ENCODE assay signal across 1 cellular context in genomic region chr11:118002010-118002540, GRCh38.
TF ChIP-seq lines count a peak whose summit lies in the region.

No MANE protein-coding gene starts in this region.

TF ChIP-seq in K562, 482 proteins besides CTCF, POLR2A, EP300 and RAD21 (continued from another document and continues in another):
- TF ChIP-seq, protein P1, sequence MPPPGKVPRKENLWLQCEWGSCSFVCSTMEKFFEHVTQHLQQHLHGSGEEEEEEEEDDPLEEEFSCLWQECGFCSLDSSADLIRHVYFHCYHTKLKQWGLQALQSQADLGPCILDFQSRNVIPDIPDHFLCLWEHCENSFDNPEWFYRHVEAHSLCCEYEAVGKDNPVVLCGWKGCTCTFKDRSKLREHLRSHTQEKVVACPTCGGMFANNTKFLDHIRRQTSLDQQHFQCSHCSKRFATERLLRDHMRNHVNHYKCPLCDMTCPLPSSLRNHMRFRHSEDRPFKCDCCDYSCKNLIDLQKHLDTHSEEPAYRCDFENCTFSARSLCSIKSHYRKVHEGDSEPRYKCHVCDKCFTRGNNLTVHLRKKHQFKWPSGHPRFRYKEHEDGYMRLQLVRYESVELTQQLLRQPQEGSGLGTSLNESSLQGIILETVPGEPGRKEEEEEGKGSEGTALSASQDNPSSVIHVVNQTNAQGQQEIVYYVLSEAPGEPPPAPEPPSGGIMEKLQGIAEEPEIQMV (tag; conservative IDR thresholded peaks at IDR 0.05; ENCODE audit: low read depth): peak; percentile 88
- TF ChIP-seq, protein P2, sequence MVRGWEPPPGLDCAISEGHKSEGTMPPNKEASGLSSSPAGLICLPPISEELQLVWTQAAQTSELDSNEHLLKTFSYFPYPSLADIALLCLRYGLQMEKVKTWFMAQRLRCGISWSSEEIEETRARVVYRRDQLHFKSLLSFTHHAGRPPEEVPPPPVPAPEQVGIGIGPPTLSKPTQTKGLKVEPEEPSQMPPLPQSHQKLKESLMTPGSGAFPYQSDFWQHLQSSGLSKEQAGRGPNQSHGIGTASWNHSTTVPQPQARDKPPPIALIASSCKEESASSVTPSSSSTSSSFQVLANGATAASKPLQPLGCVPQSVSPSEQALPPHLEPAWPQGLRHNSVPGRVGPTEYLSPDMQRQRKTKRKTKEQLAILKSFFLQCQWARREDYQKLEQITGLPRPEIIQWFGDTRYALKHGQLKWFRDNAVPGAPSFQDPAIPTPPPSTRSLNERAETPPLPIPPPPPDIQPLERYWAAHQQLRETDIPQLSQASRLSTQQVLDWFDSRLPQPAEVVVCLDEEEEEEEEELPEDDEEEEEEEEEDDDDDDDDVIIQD (CRISPR knock-in tag; IDR thresholded peaks at IDR 0.05): no peak
- no peak for TF ChIP-seq SMARCC2 (IDR thresholded peaks at IDR 0.05; ENCODE audit: low read depth)
- no peak for TF ChIP-seq TOE1 (IDR thresholded peaks at IDR 0.05; ENCODE audit: borderline replicate concordance)
- no peak for TF ChIP-seq TOE1 (CRISPR knock-in tag; IDR thresholded peaks at IDR 0.05; ENCODE audit: borderline replicate concordance, low read depth)
- no peak for TF ChIP-seq WHSC1 (IDR thresholded peaks at IDR 0.05; ENCODE audit: low read length)
- 0 out of 2 replicates have a peak, but pooled peaks have one; percentile 27 for TF ChIP-seq DIDO1 (tag; IDR thresholded peaks at IDR 0.05; ENCODE audit: low read depth)
- TF ChIP-seq NFE2L1 (tag; IDR thresholded peaks at IDR 0.05; ENCODE audit: borderline replicate concordance, low read depth): no peak
- TF ChIP-seq NFIX (CRISPR knock-in tag; IDR thresholded peaks at IDR 0.05; ENCODE audit: low read depth): no peak
- TF ChIP-seq, protein P3, sequence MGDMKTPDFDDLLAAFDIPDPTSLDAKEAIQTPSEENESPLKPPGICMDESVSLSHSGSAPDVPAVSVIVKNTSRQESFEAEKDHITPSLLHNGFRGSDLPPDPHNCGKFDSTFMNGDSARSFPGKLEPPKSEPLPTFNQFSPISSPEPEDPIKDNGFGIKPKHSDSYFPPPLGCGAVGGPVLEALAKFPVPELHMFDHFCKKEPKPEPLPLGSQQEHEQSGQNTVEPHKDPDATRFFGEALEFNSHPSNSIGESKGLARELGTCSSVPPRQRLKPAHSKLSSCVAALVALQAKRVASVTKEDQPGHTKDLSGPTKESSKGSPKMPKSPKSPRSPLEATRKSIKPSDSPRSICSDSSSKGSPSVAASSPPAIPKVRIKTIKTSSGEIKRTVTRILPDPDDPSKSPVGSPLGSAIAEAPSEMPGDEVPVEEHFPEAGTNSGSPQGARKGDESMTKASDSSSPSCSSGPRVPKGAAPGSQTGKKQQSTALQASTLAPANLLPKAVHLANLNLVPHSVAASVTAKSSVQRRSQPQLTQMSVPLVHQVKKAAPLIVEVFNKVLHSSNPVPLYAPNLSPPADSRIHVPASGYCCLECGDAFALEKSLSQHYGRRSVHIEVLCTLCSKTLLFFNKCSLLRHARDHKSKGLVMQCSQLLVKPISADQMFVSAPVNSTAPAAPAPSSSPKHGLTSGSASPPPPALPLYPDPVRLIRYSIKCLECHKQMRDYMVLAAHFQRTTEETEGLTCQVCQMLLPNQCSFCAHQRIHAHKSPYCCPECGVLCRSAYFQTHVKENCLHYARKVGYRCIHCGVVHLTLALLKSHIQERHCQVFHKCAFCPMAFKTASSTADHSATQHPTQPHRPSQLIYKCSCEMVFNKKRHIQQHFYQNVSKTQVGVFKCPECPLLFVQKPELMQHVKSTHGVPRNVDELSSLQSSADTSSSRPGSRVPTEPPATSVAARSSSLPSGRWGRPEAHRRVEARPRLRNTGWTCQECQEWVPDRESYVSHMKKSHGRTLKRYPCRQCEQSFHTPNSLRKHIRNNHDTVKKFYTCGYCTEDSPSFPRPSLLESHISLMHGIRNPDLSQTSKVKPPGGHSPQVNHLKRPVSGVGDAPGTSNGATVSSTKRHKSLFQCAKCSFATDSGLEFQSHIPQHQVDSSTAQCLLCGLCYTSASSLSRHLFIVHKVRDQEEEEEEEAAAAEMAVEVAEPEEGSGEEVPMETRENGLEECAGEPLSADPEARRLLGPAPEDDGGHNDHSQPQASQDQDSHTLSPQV (IDR thresholded peaks at IDR 0.05): peak; percentile 98
- TF ChIP-seq, protein P4, sequence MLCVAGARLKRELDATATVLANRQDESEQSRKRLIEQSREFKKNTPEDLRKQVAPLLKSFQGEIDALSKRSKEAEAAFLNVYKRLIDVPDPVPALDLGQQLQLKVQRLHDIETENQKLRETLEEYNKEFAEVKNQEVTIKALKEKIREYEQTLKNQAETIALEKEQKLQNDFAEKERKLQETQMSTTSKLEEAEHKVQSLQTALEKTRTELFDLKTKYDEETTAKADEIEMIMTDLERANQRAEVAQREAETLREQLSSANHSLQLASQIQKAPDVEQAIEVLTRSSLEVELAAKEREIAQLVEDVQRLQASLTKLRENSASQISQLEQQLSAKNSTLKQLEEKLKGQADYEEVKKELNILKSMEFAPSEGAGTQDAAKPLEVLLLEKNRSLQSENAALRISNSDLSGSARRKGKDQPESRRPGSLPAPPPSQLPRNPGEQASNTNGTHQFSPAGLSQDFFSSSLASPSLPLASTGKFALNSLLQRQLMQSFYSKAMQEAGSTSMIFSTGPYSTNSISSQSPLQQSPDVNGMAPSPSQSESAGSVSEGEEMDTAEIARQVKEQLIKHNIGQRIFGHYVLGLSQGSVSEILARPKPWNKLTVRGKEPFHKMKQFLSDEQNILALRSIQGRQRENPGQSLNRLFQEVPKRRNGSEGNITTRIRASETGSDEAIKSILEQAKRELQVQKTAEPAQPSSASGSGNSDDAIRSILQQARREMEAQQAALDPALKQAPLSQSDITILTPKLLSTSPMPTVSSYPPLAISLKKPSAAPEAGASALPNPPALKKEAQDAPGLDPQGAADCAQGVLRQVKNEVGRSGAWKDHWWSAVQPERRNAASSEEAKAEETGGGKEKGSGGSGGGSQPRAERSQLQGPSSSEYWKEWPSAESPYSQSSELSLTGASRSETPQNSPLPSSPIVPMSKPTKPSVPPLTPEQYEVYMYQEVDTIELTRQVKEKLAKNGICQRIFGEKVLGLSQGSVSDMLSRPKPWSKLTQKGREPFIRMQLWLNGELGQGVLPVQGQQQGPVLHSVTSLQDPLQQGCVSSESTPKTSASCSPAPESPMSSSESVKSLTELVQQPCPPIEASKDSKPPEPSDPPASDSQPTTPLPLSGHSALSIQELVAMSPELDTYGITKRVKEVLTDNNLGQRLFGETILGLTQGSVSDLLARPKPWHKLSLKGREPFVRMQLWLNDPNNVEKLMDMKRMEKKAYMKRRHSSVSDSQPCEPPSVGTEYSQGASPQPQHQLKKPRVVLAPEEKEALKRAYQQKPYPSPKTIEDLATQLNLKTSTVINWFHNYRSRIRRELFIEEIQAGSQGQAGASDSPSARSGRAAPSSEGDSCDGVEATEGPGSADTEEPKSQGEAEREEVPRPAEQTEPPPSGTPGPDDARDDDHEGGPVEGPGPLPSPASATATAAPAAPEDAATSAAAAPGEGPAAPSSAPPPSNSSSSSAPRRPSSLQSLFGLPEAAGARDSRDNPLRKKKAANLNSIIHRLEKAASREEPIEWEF (CRISPR knock-in tag; IDR thresholded peaks at IDR 0.05): peak; percentile 42; the same call in 1 of the 2 replicates
- TF ChIP-seq MCM7 (IDR thresholded peaks at IDR 0.05): no peak
- no peak for TF ChIP-seq ZNF699 (CRISPR knock-in tag; IDR thresholded peaks at IDR 0.05; ENCODE audit: insufficient replicate concordance)
- peak; percentile 94 for TF ChIP-seq ZNF589 (CRISPR knock-in tag; IDR thresholded peaks at IDR 0.05; ENCODE audit: low read depth)
- peak; percentile 73 for TF ChIP-seq MEF2D (tag; conservative IDR thresholded peaks at IDR 0.05; ENCODE audit: low read depth)
- TF ChIP-seq FIP1L1 (IDR thresholded peaks at IDR 0.05; ENCODE audit: low read depth, low read length, poor library complexity, severe bottlenecking): no peak
- no peak for TF ChIP-seq TCFL5 (CRISPR knock-in tag; conservative IDR thresholded peaks at IDR 0.05)
- no peak for TF ChIP-seq ZNF12 (CRISPR knock-in tag; IDR thresholded peaks at IDR 0.05)
- no peak for TF ChIP-seq ZNF263 (CRISPR knock-in tag; IDR thresholded peaks at IDR 0.05; ENCODE audit: borderline replicate concordance)
- no peak for TF ChIP-seq BRD4 (IDR thresholded peaks at IDR 0.05)
- TF ChIP-seq ZNF347 (CRISPR knock-in tag; IDR thresholded peaks at IDR 0.05; ENCODE audit: low read depth): no peak
- TF ChIP-seq BRD9 (IDR thresholded peaks at IDR 0.05; ENCODE audit: low read depth, partially characterized antibody): peak; percentile 73
- peak; percentile 47; the same call in 1 of the 2 replicates for TF ChIP-seq ZNF707 (CRISPR knock-in tag; conservative IDR thresholded peaks at IDR 0.05)
- peak in 1 of 2 experiments; percentile 58; a peak in 2 of 4 replicates for TF ChIP-seq HDAC1 (IDR thresholded peaks at IDR 0.05)
- TF ChIP-seq NFATC3 (IDR thresholded peaks at IDR 0.05): no peak
- TF ChIP-seq RBM15 (IDR thresholded peaks at IDR 0.05; ENCODE audit: insufficient read depth, low read length): no peak
- no peak for TF ChIP-seq SIN3B (IDR thresholded peaks at IDR 0.05; ENCODE audit: low read depth)
- peak; percentile 69 for TF ChIP-seq SMARCA4 (IDR thresholded peaks at IDR 0.05)
- TF ChIP-seq, protein P5, sequence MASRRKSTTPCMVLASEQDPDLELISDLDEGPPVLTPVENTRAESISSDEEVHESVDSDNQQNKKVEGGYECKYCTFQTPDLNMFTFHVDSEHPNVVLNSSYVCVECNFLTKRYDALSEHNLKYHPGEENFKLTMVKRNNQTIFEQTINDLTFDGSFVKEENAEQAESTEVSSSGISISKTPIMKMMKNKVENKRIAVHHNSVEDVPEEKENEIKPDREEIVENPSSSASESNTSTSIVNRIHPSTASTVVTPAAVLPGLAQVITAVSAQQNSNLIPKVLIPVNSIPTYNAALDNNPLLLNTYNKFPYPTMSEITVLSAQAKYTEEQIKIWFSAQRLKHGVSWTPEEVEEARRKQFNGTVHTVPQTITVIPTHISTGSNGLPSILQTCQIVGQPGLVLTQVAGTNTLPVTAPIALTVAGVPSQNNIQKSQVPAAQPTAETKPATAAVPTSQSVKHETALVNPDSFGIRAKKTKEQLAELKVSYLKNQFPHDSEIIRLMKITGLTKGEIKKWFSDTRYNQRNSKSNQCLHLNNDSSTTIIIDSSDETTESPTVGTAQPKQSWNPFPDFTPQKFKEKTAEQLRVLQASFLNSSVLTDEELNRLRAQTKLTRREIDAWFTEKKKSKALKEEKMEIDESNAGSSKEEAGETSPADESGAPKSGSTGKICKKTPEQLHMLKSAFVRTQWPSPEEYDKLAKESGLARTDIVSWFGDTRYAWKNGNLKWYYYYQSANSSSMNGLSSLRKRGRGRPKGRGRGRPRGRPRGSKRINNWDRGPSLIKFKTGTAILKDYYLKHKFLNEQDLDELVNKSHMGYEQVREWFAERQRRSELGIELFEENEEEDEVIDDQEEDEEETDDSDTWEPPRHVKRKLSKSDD (conservative IDR thresholded peaks at IDR 0.05; ENCODE audit: low read length): no peak
- no peak for TF ChIP-seq U2AF2 (optimal IDR thresholded peaks at IDR 0.05; ENCODE audit: low read depth, low read length)
- no peak for TF ChIP-seq RUNX1 (IDR thresholded peaks at IDR 0.05; ENCODE audit: low read depth)
- no peak for TF ChIP-seq PTBP1 (IDR thresholded peaks at IDR 0.05; ENCODE audit: low read depth, low read length)
- TF ChIP-seq THAP7 (CRISPR knock-in tag; IDR thresholded peaks at IDR 0.05): no peak
- no peak; the same call in none of the 2 replicates for TF ChIP-seq VEZF1 (CRISPR knock-in tag; IDR thresholded peaks at IDR 0.05)
- no peak for TF ChIP-seq CSDE1 (IDR thresholded peaks at IDR 0.05)
- no peak for TF ChIP-seq HMG20A (CRISPR knock-in tag; conservative IDR thresholded peaks at IDR 0.05)
- TF ChIP-seq GATAD2A (IDR thresholded peaks at IDR 0.05): peak; percentile 27; the same call in 1 of the 2 replicates
- no peak for TF ChIP-seq JUNB (CRISPR knock-in tag; conservative IDR thresholded peaks at IDR 0.05)
- no peak for TF ChIP-seq SMC3 (conservative IDR thresholded peaks at IDR 0.05; ENCODE audit: insufficient read depth, low read depth, low read length)
- 0 out of 2 replicates have a peak, but pooled peaks have one; percentile 54 for TF ChIP-seq IFI16 (CRISPR knock-in tag; IDR thresholded peaks at IDR 0.05)
- TF ChIP-seq XRCC3 (IDR thresholded peaks at IDR 0.05): no peak
- TF ChIP-seq CC2D1A (IDR thresholded peaks at IDR 0.05): 0 out of 2 replicates have a peak, but pooled peaks have one; percentile 20
- TF ChIP-seq, protein P6, sequence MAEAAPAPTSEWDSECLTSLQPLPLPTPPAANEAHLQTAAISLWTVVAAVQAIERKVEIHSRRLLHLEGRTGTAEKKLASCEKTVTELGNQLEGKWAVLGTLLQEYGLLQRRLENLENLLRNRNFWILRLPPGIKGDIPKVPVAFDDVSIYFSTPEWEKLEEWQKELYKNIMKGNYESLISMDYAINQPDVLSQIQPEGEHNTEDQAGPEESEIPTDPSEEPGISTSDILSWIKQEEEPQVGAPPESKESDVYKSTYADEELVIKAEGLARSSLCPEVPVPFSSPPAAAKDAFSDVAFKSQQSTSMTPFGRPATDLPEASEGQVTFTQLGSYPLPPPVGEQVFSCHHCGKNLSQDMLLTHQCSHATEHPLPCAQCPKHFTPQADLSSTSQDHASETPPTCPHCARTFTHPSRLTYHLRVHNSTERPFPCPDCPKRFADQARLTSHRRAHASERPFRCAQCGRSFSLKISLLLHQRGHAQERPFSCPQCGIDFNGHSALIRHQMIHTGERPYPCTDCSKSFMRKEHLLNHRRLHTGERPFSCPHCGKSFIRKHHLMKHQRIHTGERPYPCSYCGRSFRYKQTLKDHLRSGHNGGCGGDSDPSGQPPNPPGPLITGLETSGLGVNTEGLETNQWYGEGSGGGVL (CRISPR knock-in tag; IDR thresholded peaks at IDR 0.05): peak; percentile 17; the same call in 1 of the 2 replicates
